11 cellular contexts compared by ENCODE assay signal in genomic region chr3:165830746-165831145, GRCh38. TPM values are rescaled to one million over a fixed set of nuclear protein-coding genes. Genes with fewer than 3 reads are reported as not detected.
"Had no signal": no experiment of that assay in that cellular context is flagged by ENCODE, and none has a peak within 500 bp of the region (broad histone marks: within the 10 kb centered on the region; RNA-seq: fewer than 3 reads in every experiment).

No MANE protein-coding gene starts in this region.

- H3K9me3 ChIP-seq: HAP-1 had no signal

- ATAC-seq: HCT116, K562 had no signal

- H3K4me3 ChIP-seq: GM23248, HAP-1, K562 had no signal

- FAIRE-seq: K562 had no signal

- H2AFZ ChIP-seq: GM23248 had no signal

- H3K36me3 ChIP-seq: HAP-1 had no signal

- DNase-seq: GM23248, GOT3, H7, HFFc6, IMR-90, KG1 had no signal

- H3K27ac ChIP-seq: GM23248, HL-60 had no signal

- H3K9ac ChIP-seq: GM23248 had no signal

RNA-seq across cellular contexts. Expression of gene BCHE, which starts 6.5 kb away (rescaled TPM):
- total RNA-seq: GM23248, HFFc6, HT1080 had no signal
- polyA plus RNA-seq: GM23248 had no signal
